Comparison of ENCODE assay signal across 8 cellular contexts in the genomic region with DNA sequence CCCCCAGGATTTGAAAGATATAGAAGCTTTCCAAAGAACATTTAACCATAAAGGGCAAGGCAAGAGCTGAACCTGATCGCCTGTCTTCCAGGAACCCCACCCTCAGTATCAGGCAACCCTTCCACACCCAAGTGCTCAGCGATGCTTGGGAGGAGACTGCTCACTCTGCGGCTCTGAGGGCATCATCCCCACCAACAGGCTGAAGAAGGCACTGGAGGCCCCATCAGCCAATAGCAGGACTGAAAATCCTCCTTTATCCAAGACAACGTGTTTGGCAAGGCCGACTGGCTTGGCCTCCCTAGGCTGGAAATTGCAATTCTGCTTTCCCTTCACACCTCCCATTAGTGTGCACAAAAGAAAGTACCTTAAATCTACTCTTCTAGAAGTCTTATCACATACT. TPM values are rescaled to one million over a fixed set of nuclear protein-coding genes. Genes with fewer than 3 reads are reported as not detected.
A peak's percentile ranks its signal among the peaks of the same experiment; 100 is the strongest.
DNase-seq lines count a peak whose midpoint lies in the region; ATAC-seq and TF ChIP-seq lines count a peak whose summit lies in the region.

No MANE protein-coding gene starts in this region.

- no peak overlapping the region for H3K23ac ChIP-seq in trophoblast cell (ENCODE audit: low read length)

- H2BK12ac ChIP-seq in trophoblast cell (ENCODE audit: low read length) = no peak overlapping the region

- no peak overlapping the region for H2AK5ac ChIP-seq in trophoblast cell (ENCODE audit: low read length)

- CTCF ChIA-PET in CD8-positive, alpha-beta T cell (lab: Charles Lee) = interaction anchor here (1.1 kb wide), 2 partner anchors 43 to 188 kb away, joined by 3 read pairs; no protein-coding TSS in a partner anchor
- CTCF ChIA-PET in GM10248 (lab: Yijun Ruan, JAX) = interaction anchor here (1.1 to 3.1 kb wide), 4 partner anchors 13 to 360 kb away, joined by 4 to 19 read pairs (median 11); no protein-coding TSS in a partner anchor

- H3K27ac Mint-ChIP-seq in CD8-positive, alpha-beta T cell = peak overlapping the region; percentile 98

- POLR2A ChIA-PET in CD8-positive, alpha-beta T cell (lab: Charles Lee) = interaction anchor here (1.0 to 3.8 kb wide), 7 partner anchors 10 to 76 kb away, joined by 3 to 33 read pairs (median 7); a partner anchor contains a TSS
- POLR2A ChIA-PET in GM10248 (lab: Yijun Ruan, JAX) = interaction anchor here (0.8 to 3.1 kb wide), 2 partner anchors 15 to 51 kb away, joined by 3 to 15 read pairs; a partner anchor contains a TSS

- no peak overlapping the region for H4K91ac ChIP-seq in trophoblast cell (ENCODE audit: low read depth, low read length)

- H3K9me2 ChIP-seq in MM.1S (replicated peaks; ENCODE audit: insufficient read depth, low read length) = no peaks in the 10 kb centered on the region

- H4K8ac ChIP-seq in trophoblast cell (ENCODE audit: low read depth, low read length) = no peak overlapping the region

- H3K27ac ChIP-seq in CD8-positive, alpha-beta T cell (ENCODE audit: low read depth, low read length) = peak overlapping the region; percentile 96
- H3K27ac ChIP-seq in MM.1S (ENCODE audit: low read length) (peak overlapping the region; percentile 98; the same call in 1 of the 2 replicates), trophoblast cell (ENCODE audit: low read depth, low read length) (no peak overlapping the region)

- H3K4me3 ChIP-seq in CD8-positive, alpha-beta T cell (ENCODE audit: low read depth, low read length) = peak overlapping the region; percentile 87
- H3K4me3 ChIP-seq in MM.1S (ENCODE audit: low read length) = peak overlapping the region; percentile 98
- H3K4me3 ChIP-seq in trophoblast cell (ENCODE audit: low read depth, low read length) = no peak overlapping the region

- H3K4me2 ChIP-seq in MM.1S (ENCODE audit: low read depth, low read length) (peak overlapping the region; percentile 75), trophoblast cell (ENCODE audit: low read length) (peak overlapping the region; percentile 96)

- intact Hi-C loops in CD8-positive, alpha-beta T cell (cut with DNase I, micrococcal nuclease) = loop anchor here (2.0 to 10.0 kb wide), 8 partner anchors 42 to 1480 kb away; a partner anchor contains a TSS
- intact Hi-C loops in head of caudate nucleus (cut with DNase I) = loop anchor here (5.0 kb wide), 2 partner anchors 60 to 145 kb away; a partner anchor contains a TSS

- no peaks in the 10 kb centered on the region for H3K9me3 Mint-ChIP-seq in CD8-positive, alpha-beta T cell
- H3K9me3 Mint-ChIP-seq in activated T-cell treated with anti-CD3 and anti-CD28 coated beads, Interleukin-2, amount 50 U/mL, for 4 hours = no peaks in the 10 kb centered on the region

- H3K27me3 ChIP-seq in CD8-positive, alpha-beta T cell (ENCODE audit: insufficient read depth, low read length) = no peaks in the 10 kb centered on the region
- H3K27me3 ChIP-seq in MM.1S (replicated peaks; ENCODE audit: insufficient read depth, low read length) (no peaks in the 10 kb centered on the region), trophoblast cell (ENCODE audit: insufficient read depth, low read length) (no peaks in the 10 kb centered on the region)

- H2BK120ac ChIP-seq in trophoblast cell (ENCODE audit: insufficient read depth, low read length, poor library complexity) = no peak overlapping the region

- H2AFZ ChIP-seq in MM.1S (ENCODE audit: low read length) = peak overlapping the region; percentile 86
- H2AFZ ChIP-seq in trophoblast cell (ENCODE audit: insufficient read depth, low read length, poor library complexity) = no peak overlapping the region

- no peak overlapping the region for H3K18ac ChIP-seq in trophoblast cell (ENCODE audit: low read length)

- H3K79me2 ChIP-seq in MM.1S (ENCODE audit: low read length) (peaks cover 40% of the 10 kb centered on the region), trophoblast cell (ENCODE audit: control insufficient read depth, insufficient read depth, low read length, poor library complexity) (peaks cover 14% of the 10 kb centered on the region)

- DNase-seq in CD8-positive, alpha-beta T cell = peak in 1 of 7 experiments; percentile 30
- DNase-seq in MM.1S (no peak), head of caudate nucleus (peak in 38 of 42 donors; percentile 20 to 78 (median 53)), trophoblast cell (no peak), GM10248 (ENCODE audit: extremely low spot score) (no peak), DMS153 treated with DMSO at 0.1 percent for 48 hours (lab: John Stamatoyannopoulos, UW; ENCODE audit: unreplicated experiment) (no peak)
- no peak for DNase-seq in activated T-cell treated with anti-CD3 and anti-CD28 coated beads, Interleukin-2, amount 50 U/mL, for 4 hours

- no peaks in the 10 kb centered on the region for H3K9me3 ChIP-seq in CD8-positive, alpha-beta T cell (ENCODE audit: low read length)
- no peaks in the 10 kb centered on the region for H3K9me3 ChIP-seq in MM.1S (replicated peaks; ENCODE audit: insufficient read depth, low read length)
- no peaks in the 10 kb centered on the region for H3K9me3 ChIP-seq in trophoblast cell (ENCODE audit: insufficient read depth, low read depth, low read length)

- H3K4me3 Mint-ChIP-seq in CD8-positive, alpha-beta T cell = peak overlapping the region; percentile 96
- peak overlapping the region; percentile 90 for H3K4me3 Mint-ChIP-seq in activated T-cell treated with anti-CD3 and anti-CD28 coated beads, Interleukin-2, amount 50 U/mL, for 4 hours

- H3K4ac ChIP-seq in trophoblast cell (ENCODE audit: low read depth, low read length) = no peak overlapping the region

- H3K4me1 ChIP-seq in CD8-positive, alpha-beta T cell (ENCODE audit: insufficient read depth, low read length) = peaks cover 34% of the 10 kb centered on the region
- H3K4me1 ChIP-seq in MM.1S (ENCODE audit: low read length) (peaks cover 21% of the 10 kb centered on the region), trophoblast cell (ENCODE audit: control insufficient read depth in 1 of 2, insufficient read depth in 2 of 2, low read length in 2 of 2) (peaks cover 0 to 8% of the 10 kb centered on the region in 2 experiments)

- H3K79me1 ChIP-seq in trophoblast cell (ENCODE audit: low read length) = peaks cover 15% of the 10 kb centered on the region

- no peaks in the 10 kb centered on the region for H3K27me3 Mint-ChIP-seq in CD8-positive, alpha-beta T cell (ENCODE audit: low read depth)
- no peaks in the 10 kb centered on the region for H3K27me3 Mint-ChIP-seq in activated T-cell treated with anti-CD3 and anti-CD28 coated beads, Interleukin-2, amount 50 U/mL, for 4 hours (ENCODE audit: low read depth)

- ATAC-seq in CD8-positive, alpha-beta T cell = no peak
- ATAC-seq in activated T-cell treated with anti-CD3 and anti-CD28 coated beads, Interleukin-2, amount 50 U/mL, for 4 hours = no peak
- no peak for ATAC-seq in GM21423 (IDR thresholded peaks at IDR 0.05; ENCODE audit: unreplicated experiment)

- no peak for TF ChIP-seq CTCF in CD8-positive, alpha-beta T cell (IDR thresholded peaks at IDR 0.05)
- no peak for TF ChIP-seq CTCF in MM.1S (IDR thresholded peaks at IDR 0.05; ENCODE audit: low read length)
- no peak for TF ChIP-seq CTCF in GM10248 (IDR thresholded peaks at IDR 0.05; ENCODE audit: control extremely low read depth, extremely low read depth, low read depth, missing control alignments)

- H3K9ac ChIP-seq in MM.1S (ENCODE audit: low read length) = peak overlapping the region; percentile 99
- no peak overlapping the region for H3K9ac ChIP-seq in trophoblast cell (ENCODE audit: low read length)

- peaks cover 38% of the 10 kb centered on the region for H3K4me1 Mint-ChIP-seq in CD8-positive, alpha-beta T cell (ENCODE audit: low read depth)
- peaks cover 30% of the 10 kb centered on the region for H3K4me1 Mint-ChIP-seq in activated T-cell treated with anti-CD3 and anti-CD28 coated beads, Interleukin-2, amount 50 U/mL, for 4 hours (ENCODE audit: low read depth)

- H3K36me3 ChIP-seq in CD8-positive, alpha-beta T cell (ENCODE audit: insufficient read depth, low read length) = no peaks in the 10 kb centered on the region
- H3K36me3 ChIP-seq in MM.1S (replicated peaks; ENCODE audit: insufficient read depth, low read length) = no peaks in the 10 kb centered on the region
- H3K36me3 ChIP-seq in trophoblast cell (ENCODE audit: control insufficient read depth in 1 of 2, insufficient read depth in 2 of 2, low read length in 2 of 2) = no peaks in the 10 kb centered on the region

- H2BK5ac ChIP-seq in trophoblast cell (ENCODE audit: low read depth, low read length, poor library complexity) = no peak overlapping the region

- WGBS in trophoblast cell (ENCODE audit: extremely low coverage, insufficient coverage, insufficient read length) = no CpG with 5 or more reads among the region's 5 CpGs

- no peak overlapping the region for H3K14ac ChIP-seq in trophoblast cell (ENCODE audit: low read length)

- no peak overlapping the region for H4K12ac ChIP-seq in trophoblast cell (ENCODE audit: low read depth, low read length)

- peaks cover 16% of the 10 kb centered on the region for H4K20me1 ChIP-seq in MM.1S (ENCODE audit: insufficient read depth, low read length)

- peaks cover 22% of the 10 kb centered on the region for H3K36me3 Mint-ChIP-seq in CD8-positive, alpha-beta T cell
- peaks cover 15% of the 10 kb centered on the region for H3K36me3 Mint-ChIP-seq in activated T-cell treated with anti-CD3 and anti-CD28 coated beads, Interleukin-2, amount 50 U/mL, for 4 hours (ENCODE audit: insufficient read depth)

- peaks cover 9% of the 10 kb centered on the region; the same call in 1 of the 2 replicates for H3F3A ChIP-seq in MM.1S (ENCODE audit: insufficient read depth, low read length)

RNA-seq across cellular contexts. Expression of a gene that starts 1.4 kb away (rescaled TPM):
- 100 to 1,000 TPM; 233 to 260 TPM for total RNA-seq in CD8-positive, alpha-beta T cell
- 100 to 1,000 TPM; 206 to 213 (median 209) TPM for total RNA-seq in activated T-cell treated with anti-CD3 and anti-CD28 coated beads, Interleukin-2, amount 50 U/mL, for 4 hours
- 60.9 and 63.0 TPM in 2 replicates for polyA plus RNA-seq in trophoblast cell (2013)

RNA-seq across cellular contexts. Expression of a gene that starts 50.5 kb away (rescaled TPM):
- 100 to 1,000 TPM; 290 to 301 TPM for total RNA-seq in CD8-positive, alpha-beta T cell
- 100 to 1,000 TPM; 273 to 286 (median 282) TPM for total RNA-seq in activated T-cell treated with anti-CD3 and anti-CD28 coated beads, Interleukin-2, amount 50 U/mL, for 4 hours
- polyA plus RNA-seq in trophoblast cell (2013) = 589 and 590 TPM in 2 replicates

Comparison
In these comparisons a context has a peak if more than half of its experiments do, and no peak if none do; other contexts are left out.
1. DNase-seq: peak in head of caudate nucleus (38 of 42); none in MM.1S (single experiment), activated T-cell treated with anti-CD3 and anti-CD28 coated beads, Interleukin-2, amount 50 U/mL, for 4 hours (single experiment), trophoblast cell (0 of 2), GM10248 (single experiment) and DMS153 treated with DMSO at 0.1 percent for 48 hours (single experiment).